8 cellular contexts compared by ENCODE assay signal in the genomic region with DNA sequence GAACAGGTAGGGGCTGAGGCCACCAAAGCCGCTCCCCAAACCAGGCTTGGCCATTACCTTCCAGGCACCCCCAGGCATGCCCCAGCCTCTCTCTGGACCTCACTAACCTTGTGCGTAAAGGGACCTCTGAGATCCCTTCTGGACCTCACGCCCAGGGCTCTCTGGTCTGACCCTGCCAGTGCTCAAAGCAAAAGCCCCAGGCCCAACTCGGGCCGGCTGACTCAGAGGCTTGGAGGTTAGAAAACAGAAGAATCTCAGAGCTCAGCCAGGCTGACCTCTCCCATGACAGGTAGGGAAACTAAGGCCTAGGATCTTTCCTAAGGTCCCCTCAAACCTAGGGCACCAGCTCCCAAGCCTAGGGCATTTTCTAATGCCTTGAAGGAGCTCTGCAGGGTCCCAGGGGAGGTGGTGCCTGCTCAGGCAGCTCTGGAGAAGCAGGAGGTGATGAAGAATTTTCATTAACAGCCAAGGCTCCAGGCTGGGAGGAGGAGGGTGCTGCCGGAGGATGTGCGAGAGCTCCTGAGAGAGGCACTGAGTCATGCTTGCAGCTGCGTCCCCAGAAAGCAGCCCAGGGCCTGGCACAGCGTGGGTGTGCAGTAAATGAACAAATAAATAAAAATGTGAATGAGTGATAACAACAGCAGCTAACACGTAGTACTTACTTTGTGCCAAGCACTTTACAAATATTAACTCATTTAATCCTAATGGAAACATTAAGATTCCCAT. TPM values are rescaled to one million over a fixed set of nuclear protein-coding genes. Genes with fewer than 3 reads are reported as not detected.
DNase-seq lines count a peak whose midpoint lies in the region; ATAC-seq and TF ChIP-seq lines count a peak whose summit lies in the region.

No MANE protein-coding gene starts in this region.

- no peaks in the 10 kb centered on the region for H3K27me3 ChIP-seq in left ventricle myocardium inferior (ENCODE audit: low read depth)

- intact Hi-C loops in left ventricle myocardium inferior (cut with micrococcal nuclease) = loop anchor here (5.0 kb wide), 1 partner anchor 61 kb away; no protein-coding TSS in a partner anchor

- peak; percentile 25 for DNase-seq in activated T-cell treated with anti-CD3 and anti-CD28 coated beads for 1 hour (ENCODE audit: low read depth)
- no peak for DNase-seq in activated T-cell treated with anti-CD3 and anti-CD28 coated beads, Interleukin-2, amount 50 U/mL, for 1 hour
- DNase-seq in activated naive CD4-positive, alpha-beta T cell (lab: John Stamatoyannopoulos, UW) = peak in 3 of 4 experiments; percentile 16 to 22 (median 22)
- DNase-seq in left ventricle myocardium inferior = peak; percentile 70
- DNase-seq in stimulated activated CD4-positive, alpha-beta T cell treated with anti-CD3 and anti-CD28 coated beads, Interleukin-2, amount 100 ng/mL, for 24 hours = peak; percentile 68 to 72
- no peak for DNase-seq in NCI-H187 treated with DMSO at 0.1 percent for 48 hours (lab: John Stamatoyannopoulos, UW)
- no peak for DNase-seq in NCI-H510A (lab: John Stamatoyannopoulos, UW)

- no peak for TF ChIP-seq CTCF in left ventricle myocardium inferior (IDR thresholded peaks at IDR 0.05; ENCODE audit: borderline replicate concordance)

- H3K4me3 ChIP-seq in left ventricle myocardium inferior = no peak overlapping the region

- ATAC-seq in GM21529 (IDR thresholded peaks at IDR 0.05; ENCODE audit: unreplicated experiment) = no peak

- no peaks in the 10 kb centered on the region for H3K9me3 ChIP-seq in left ventricle myocardium inferior (replicated peaks)

- peaks cover 3% of the 10 kb centered on the region for H3K36me3 ChIP-seq in left ventricle myocardium inferior

- peaks cover 66% of the 10 kb centered on the region for H3K4me1 ChIP-seq in left ventricle myocardium inferior

- peak overlapping the region; percentile 73 for H3K27ac ChIP-seq in left ventricle myocardium inferior (replicated peaks)

RNA-seq across cellular contexts. Expression of gene ARRB1, which starts 25.6 kb away (rescaled TPM):
- total RNA-seq in left ventricle myocardium inferior = 25.9 TPM

Comparison
In these comparisons a context has a peak if more than half of its experiments do, and no peak if none do; other contexts are left out.
1. DNase-seq: peak in activated T-cell treated with anti-CD3 and anti-CD28 coated beads for 1 hour (single experiment), activated naive CD4-positive, alpha-beta T cell (3 of 4), left ventricle myocardium inferior (single experiment) and stimulated activated CD4-positive, alpha-beta T cell treated with anti-CD3 and anti-CD28 coated beads, Interleukin-2, amount 100 ng/mL, for 24 hours (2 of 2); none in activated T-cell treated with anti-CD3 and anti-CD28 coated beads, Interleukin-2, amount 50 U/mL, for 1 hour (single experiment), NCI-H187 treated with DMSO at 0.1 percent for 48 hours (single experiment) and NCI-H510A (single experiment).